Comparison of ENCODE assay signal across 22 cellular contexts in the genomic region with DNA sequence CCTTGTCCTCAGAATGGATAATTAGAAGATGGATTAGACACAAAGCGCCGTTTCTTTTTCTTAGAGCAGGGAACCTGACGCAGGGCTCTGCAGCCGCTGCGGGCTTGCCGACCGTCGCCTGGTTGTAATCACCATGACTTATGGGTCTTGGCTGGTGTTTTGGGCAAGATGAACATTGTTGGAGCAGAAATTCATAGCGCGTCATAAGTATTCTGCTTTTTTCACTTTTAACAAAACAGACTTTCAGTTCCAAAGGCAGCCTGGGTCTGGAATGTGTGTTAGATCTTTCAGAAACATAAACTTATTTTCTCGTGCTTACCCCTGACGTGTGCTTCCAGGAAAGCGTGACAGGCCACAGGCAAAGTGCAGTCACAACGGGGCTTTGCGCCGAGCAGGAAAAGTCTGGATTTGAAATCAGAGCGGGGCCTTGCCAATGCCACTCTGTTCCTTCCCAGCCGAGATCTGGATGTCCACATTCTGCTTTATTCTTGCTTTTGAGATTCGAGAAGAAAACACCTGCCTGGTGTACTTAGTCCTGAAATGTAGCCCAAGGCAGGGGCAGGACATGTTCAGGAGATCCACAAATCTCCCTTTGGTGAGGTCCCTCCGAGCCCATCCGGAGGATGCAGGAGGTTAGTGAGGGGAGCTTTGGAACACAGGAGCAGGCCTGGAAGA. TPM values are rescaled to one million over a fixed set of nuclear protein-coding genes. Genes with fewer than 3 reads are reported as not detected.
DNase-seq lines count a peak whose midpoint lies in the region; ATAC-seq and TF ChIP-seq lines count a peak whose summit lies in the region.
"Had no signal": no experiment of that assay in that cellular context is flagged by ENCODE, and none has a peak within 500 bp of the region (broad histone marks: within the 10 kb centered on the region; RNA-seq: fewer than 3 reads in every experiment).

No MANE protein-coding gene starts in this region.

- no peak overlapping the region for H3K4me3 Mint-ChIP-seq in Caco-2 (ENCODE audit: unreplicated experiment)
- H3K4me3 Mint-ChIP-seq: CD8-positive, alpha-beta memory T cell had no signal

- 73% methylated on average over 21 of the region's 21 CpGs for WGBS in esophagus muscularis mucosa

- H3K27me3 ChIP-seq in esophagus muscularis mucosa (peaks cover 0 to 70% (median 0%) of the 10 kb centered on the region in 4 donors), muscle layer of colon (ENCODE audit: control insufficient read depth in 1 of 2, insufficient read depth in 2 of 2, low read length in 2 of 2) (no peaks in the 10 kb centered on the region), thoracic aorta (replicated peaks; ENCODE audit: insufficient read depth) (no peaks in the 10 kb centered on the region), Caco-2 (replicated peaks; ENCODE audit: control insufficient read depth, insufficient read depth, low read length) (no peaks in the 10 kb centered on the region), ascending aorta (no peaks in the 10 kb centered on the region)
- H3K27me3 ChIP-seq: SJSA1 had no signal

- no peaks in the 10 kb centered on the region for H3K9me3 Mint-ChIP-seq in Caco-2 (ENCODE audit: unreplicated experiment)
- H3K9me3 Mint-ChIP-seq: CD8-positive, alpha-beta memory T cell had no signal

- no TSS peak for BruUV-seq in Caco-2 (replicated peaks; lab: Mats Ljungman, UMichigan)

- TF ChIP-seq CTCF in esophagus muscularis mucosa (IDR thresholded peaks at IDR 0.05) (no peak), thoracic aorta (IDR thresholded peaks at IDR 0.05) (no peak), Caco-2 (IDR thresholded peaks at IDR 0.05; ENCODE audit: insufficient read depth in 1 of 2, low read depth in 1 of 2, low read length in 1 of 2, severe bottlenecking in 1 of 2, unreplicated experiment in 1 of 2) (no peak), ascending aorta (IDR thresholded peaks at IDR 0.05) (no peak)

- H3K9ac ChIP-seq in muscle layer of colon (ENCODE audit: low read length): no peak overlapping the region

- POLR2A ChIA-PET in Caco-2 (lab: Charles Lee): no interaction called here

- H3K27ac ChIP-seq in esophagus muscularis mucosa (replicated peaks in 1 of 4): no peak overlapping the region
- peak overlapping the region; percentile 12 for H3K27ac ChIP-seq in muscle layer of colon (ENCODE audit: low read depth, low read length)
- no peak overlapping the region for H3K27ac ChIP-seq in thoracic aorta
- H3K27ac ChIP-seq in ascending aorta: no peak overlapping the region
- H3K27ac ChIP-seq: 22Rv1, C4-2B, SJSA1 had no signal

- H3K27me3 Mint-ChIP-seq in Caco-2 (ENCODE audit: insufficient read depth, unreplicated experiment): peaks cover 34% of the 10 kb centered on the region

- H3K36me3 ChIP-seq in esophagus muscularis mucosa: no peaks in the 10 kb centered on the region
- no peaks in the 10 kb centered on the region for H3K36me3 ChIP-seq in muscle layer of colon (ENCODE audit: insufficient read depth, low read length)
- no peaks in the 10 kb centered on the region for H3K36me3 ChIP-seq in thoracic aorta
- H3K36me3 ChIP-seq in Caco-2 (ENCODE audit: control insufficient read depth, insufficient read depth, low read length): no peaks in the 10 kb centered on the region
- no peaks in the 10 kb centered on the region for H3K36me3 ChIP-seq in ascending aorta
- H3K36me3 ChIP-seq: SJSA1 had no signal

- no peak overlapping the region for H3K27ac Mint-ChIP-seq in Caco-2 (ENCODE audit: unreplicated experiment)
- H3K27ac Mint-ChIP-seq: CD8-positive, alpha-beta memory T cell had no signal

- no peaks in the 10 kb centered on the region for H3K4me1 ChIP-seq in esophagus muscularis mucosa
- H3K4me1 ChIP-seq in muscle layer of colon (ENCODE audit: insufficient read depth, low read length): peaks cover 19% of the 10 kb centered on the region
- no peaks in the 10 kb centered on the region for H3K4me1 ChIP-seq in thoracic aorta (ENCODE audit: control insufficient read depth in 1 of 2, low read depth in 2 of 2)
- no peaks in the 10 kb centered on the region for H3K4me1 ChIP-seq in Caco-2
- no peaks in the 10 kb centered on the region for H3K4me1 ChIP-seq in ascending aorta
- H3K4me1 ChIP-seq: SJSA1 had no signal

- no peaks in the 10 kb centered on the region for H3K4me1 Mint-ChIP-seq in Caco-2 (ENCODE audit: low read depth, unreplicated experiment)

- ATAC-seq in thoracic aorta (ENCODE audit: insufficient number of reproducible peaks, low FRiP score, low read depth) (no peak), HG02938 (IDR thresholded peaks at IDR 0.05; ENCODE audit: unreplicated experiment) (no peak)
- ATAC-seq: HCT116 had no signal

- CTCF ChIA-PET in Caco-2 (lab: Charles Lee): no interaction called here

- no peak for TF ChIP-seq POLR2A in esophagus muscularis mucosa (IDR thresholded peaks at IDR 0.05; ENCODE audit: low read depth)

- intact Hi-C loops in esophagus muscularis mucosa (cut with DNase I) (no loop called here), Caco-2 (cut with micrococcal nuclease; ENCODE audit: unreplicated experiment) (no loop called here), ascending aorta (cut with DNase I) (no loop called here)

- DNase-seq in activated CD8-positive, alpha-beta memory T cell treated with anti-CD3 and anti-CD28 coated beads for 24 hours: peak; percentile 28
- DNase-seq in activated CD8-positive, alpha-beta memory T cell treated with anti-CD3 and anti-CD28 coated beads, Interleukin-2, amount 50 U/mL, for 48 hours: no peak
- DNase-seq in esophagus muscularis mucosa (ENCODE audit: extremely low spot score) (peak; percentile 77), thoracic aorta (ENCODE audit: low spot score) (no peak), Caco-2 (no peak), ascending aorta (ENCODE audit: low spot score in 2 of 2) (no peak)
- DNase-seq: ACHN; CD8-positive, alpha-beta memory T cell; Kasumi-1; NCI-H1417; NCI-H1694 treated with DMSO at 0.1 percent for 48 hours; NCI-H2081 treated with DMSO at 0.1 percent for 48 hours; NCI-H446; NCI-H526 treated with DMSO at 0.1 percent for 48 hours; OCI-M1 had no signal

- no peaks in the 10 kb centered on the region for H3K9me3 ChIP-seq in esophagus muscularis mucosa
- no peaks in the 10 kb centered on the region for H3K9me3 ChIP-seq in muscle layer of colon (ENCODE audit: low read length)
- H3K9me3 ChIP-seq in thoracic aorta: no peaks in the 10 kb centered on the region
- H3K9me3 ChIP-seq in Caco-2: no peaks in the 10 kb centered on the region
- no peaks in the 10 kb centered on the region for H3K9me3 ChIP-seq in ascending aorta
- H3K9me3 ChIP-seq: SJSA1 had no signal

- no peak for TF ChIP-seq EP300 in esophagus muscularis mucosa (IDR thresholded peaks at IDR 0.05)

- no peaks in the 10 kb centered on the region for H3K36me3 Mint-ChIP-seq in Caco-2 (ENCODE audit: insufficient read depth, unreplicated experiment)
- H3K36me3 Mint-ChIP-seq: CD8-positive, alpha-beta memory T cell had no signal

- H3K4me3 ChIP-seq in esophagus muscularis mucosa (no peak overlapping the region), muscle layer of colon (ENCODE audit: low read depth in 1 of 2, low read length in 2 of 2) (peak overlapping the region in 1 of 2 donors; percentile 29), thoracic aorta (peak overlapping the region; percentile 19), Caco-2 (ENCODE audit: low read depth, low read length) (no peak overlapping the region), ascending aorta (no peak overlapping the region)
- H3K4me3 ChIP-seq: SJSA1 had no signal

RNA-seq across cellular contexts. Expression of a gene that starts 49.3 kb away (rescaled TPM):
- 1 to 10 TPM; 2.9 to 7.3 (median 5.2) TPM for total RNA-seq in esophagus muscularis mucosa
- 1 to 10 TPM; 3.6 to 4.6 TPM for total RNA-seq in thoracic aorta
- total RNA-seq in Caco-2 (2022): 0.63 and 0.79 TPM in 2 replicates
- 20.2 TPM for total RNA-seq in ascending aorta
- total RNA-seq: CD8-positive, alpha-beta memory T cell; MCF 10A; SJSA1 had no signal

Comparison
In these comparisons a context has a peak if more than half of its experiments do, and no peak if none do; other contexts are left out.
1. DNase-seq: peak in activated CD8-positive, alpha-beta memory T cell treated with anti-CD3 and anti-CD28 coated beads for 24 hours (single experiment) and esophagus muscularis mucosa (single experiment); none in activated CD8-positive, alpha-beta memory T cell treated with anti-CD3 and anti-CD28 coated beads, Interleukin-2, amount 50 U/mL, for 48 hours (single experiment), thoracic aorta (single experiment), Caco-2 (0 of 2) and ascending aorta (0 of 2).